ENCODE assay signal across 8 cellular contexts in the genomic region with DNA sequence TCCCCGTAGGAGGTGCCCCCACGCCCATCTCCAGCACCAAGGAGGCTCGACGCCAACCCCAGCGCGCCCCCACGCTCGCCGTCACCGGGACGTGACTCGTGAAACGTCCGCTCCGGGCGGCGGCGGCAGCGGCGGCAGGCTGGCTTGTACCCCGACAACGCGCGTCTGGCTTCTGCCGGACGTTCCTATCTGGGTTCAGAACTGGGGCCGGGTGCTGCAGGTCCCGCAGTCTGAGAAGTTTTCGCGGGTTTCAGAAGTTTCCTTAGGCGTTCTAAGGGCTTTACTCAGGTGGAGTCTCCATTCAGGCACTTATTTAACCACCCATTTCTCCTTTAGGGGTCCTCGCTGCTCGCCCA. TPM values are rescaled to one million over a fixed set of nuclear protein-coding genes. Genes with fewer than 3 reads are reported as not detected.
DNase-seq lines count a peak whose midpoint lies in the region; ATAC-seq lines count a peak whose summit lies in the region.

No MANE protein-coding gene starts in this region.

- peaks cover 4% of the 10 kb centered on the region for H3K36me3 ChIP-seq in skeletal muscle satellite cell (ENCODE audit: insufficient read depth, low read length)

- peak; percentile 30 for ATAC-seq in GM19397 (IDR thresholded peaks at IDR 0.05; ENCODE audit: unreplicated experiment)
- ATAC-seq in HG03521 (IDR thresholded peaks at IDR 0.05; ENCODE audit: unreplicated experiment), result peak; percentile 19

- peaks cover 35% of the 10 kb centered on the region for H3K4me1 ChIP-seq in skeletal muscle satellite cell (ENCODE audit: control insufficient read depth, insufficient read depth, low read length)

- peak; percentile 74 for DNase-seq in COLO668 (lab: John Stamatoyannopoulos, UW; ENCODE audit: unreplicated experiment)
- DNase-seq in SW 1271 (lab: John Stamatoyannopoulos, UW), result peak; percentile 85 to 97
- peak; percentile 58 for DNase-seq in activated naive CD8-positive, alpha-beta T cell treated with anti-CD3 and anti-CD28 coated beads, Interleukin-2, amount 50 U/mL, for 16 hours (ENCODE audit: low read depth, low spot score)
- DNase-seq in hepatic stellate cell (ENCODE audit: low spot score), result peak; percentile 87
- DNase-seq in superior temporal gyrus (ENCODE audit: extremely low spot score), result no peak

- peak overlapping the region; percentile 97 for H3K4me2 ChIP-seq in skeletal muscle satellite cell (ENCODE audit: low read length)

- no peaks in the 10 kb centered on the region for H3K9me3 ChIP-seq in skeletal muscle satellite cell (replicated peaks; ENCODE audit: low read length)

- peak overlapping the region; percentile 92 for H3K9ac ChIP-seq in skeletal muscle satellite cell (ENCODE audit: low read depth, low read length)

- H3K27me3 ChIP-seq in skeletal muscle satellite cell (ENCODE audit: control insufficient read depth, insufficient read depth, low read length), result no peaks in the 10 kb centered on the region

- peak overlapping the region; percentile 92 for H3K4me3 ChIP-seq in skeletal muscle satellite cell (ENCODE audit: low read length)

RNA-seq across cellular contexts. Expression of gene ALKBH5, which starts 0.7 kb away (rescaled TPM):
- total RNA-seq in skeletal muscle satellite cell (2012; rRNA removed), result 94.8 and 165 TPM in 2 replicates

RNA-seq across cellular contexts. Expression of gene LLGL1, which starts 42.5 kb away (rescaled TPM):
- total RNA-seq in skeletal muscle satellite cell (2012; rRNA removed), result 46.3 and 48.9 TPM in 2 replicates
